Comparison of ENCODE assay signal across 1 cellular context in genomic region chr18:62486290-62486964, GRCh38.
TF ChIP-seq lines count a peak whose summit lies in the region.

No MANE protein-coding gene starts in this region.

TF ChIP-seq in HepG2, 621 proteins besides CTCF, POLR2A, EP300 and RAD21 (continued from another document and continues in another):
- TF ChIP-seq PRDM4 (CRISPR knock-in tag; IDR thresholded peaks at IDR 0.05; ENCODE audit: borderline replicate concordance) (no peak), FOXP1 (IDR thresholded peaks at IDR 0.05) (no peak), FOXP1 (CRISPR knock-in tag; IDR thresholded peaks at IDR 0.05) (0 out of 2 replicates have a peak, but pooled peaks have one; percentile 31), PPARG (CRISPR knock-in tag; conservative IDR thresholded peaks at IDR 0.05) (0 out of 2 replicates have a peak, but pooled peaks have one; percentile 45), HNF4G (IDR thresholded peaks at IDR 0.05; ENCODE audit: borderline replicate concordance, low read depth, low read length) (peak; percentile 40; the same call in 1 of the 2 replicates), HNF4G (CRISPR knock-in tag; IDR thresholded peaks at IDR 0.05; ENCODE audit: borderline replicate concordance, low read depth) (no peak), ZNF530 (CRISPR knock-in tag; IDR thresholded peaks at IDR 0.05; ENCODE audit: low read depth) (no peak), CREB3 (CRISPR knock-in tag; IDR thresholded peaks at IDR 0.05) (no peak), ARID5B (CRISPR knock-in tag; IDR thresholded peaks at IDR 0.05) (peak; percentile 71), GATA4 (IDR thresholded peaks at IDR 0.05; ENCODE audit: borderline replicate concordance, low read depth) (no peak), SAP130 (CRISPR knock-in tag; IDR thresholded peaks at IDR 0.05; ENCODE audit: low read depth) (peak; percentile 43), ZFX (CRISPR knock-in tag; IDR thresholded peaks at IDR 0.05; ENCODE audit: low read depth) (0 out of 2 replicates have a peak, but pooled peaks have one; percentile 20), NFATC3 (CRISPR knock-in tag; IDR thresholded peaks at IDR 0.05) (no peak), ZNF761 (CRISPR knock-in tag; conservative IDR thresholded peaks at IDR 0.05) (0 out of 2 replicates have a peak, but pooled peaks have one; percentile 42), HNF4A (CRISPR knock-in tag; IDR thresholded peaks at IDR 0.05) (peak; percentile 63; the same call in 1 of the 2 replicates), CEBPG (CRISPR knock-in tag; IDR thresholded peaks at IDR 0.05) (no peak; the same call in 1 of the 2 replicates), PREB (CRISPR knock-in tag; IDR thresholded peaks at IDR 0.05) (no peak), ZNF263 (CRISPR knock-in tag; IDR thresholded peaks at IDR 0.05) (no peak), ZNF816 (CRISPR knock-in tag; IDR thresholded peaks at IDR 0.05; ENCODE audit: borderline replicate concordance) (no peak), FOXA1 (IDR thresholded peaks at IDR 0.05) (no peak), FOXA1 (CRISPR knock-in tag; IDR thresholded peaks at IDR 0.05) (peak; percentile 25; the same call in 1 of the 2 replicates), ZNF891 (CRISPR knock-in tag; IDR thresholded peaks at IDR 0.05) (no peak), HIC2 (CRISPR knock-in tag; IDR thresholded peaks at IDR 0.05; ENCODE audit: low read depth) (no peak), ZNF503 (CRISPR knock-in tag; IDR thresholded peaks at IDR 0.05) (no peak), RXRB (CRISPR knock-in tag; IDR thresholded peaks at IDR 0.05; ENCODE audit: borderline replicate concordance) (peak; percentile 51; the same call in 1 of the 2 replicates), NCOA1 (CRISPR knock-in tag; IDR thresholded peaks at IDR 0.05) (no peak), ZNF547 (CRISPR knock-in tag; IDR thresholded peaks at IDR 0.05) (no peak), MBNL3 (CRISPR knock-in tag; conservative IDR thresholded peaks at IDR 0.05) (no peak), MTA3 (CRISPR knock-in tag; IDR thresholded peaks at IDR 0.05) (no peak), SOX6 (IDR thresholded peaks at IDR 0.05) (no peak), SOX6 (CRISPR knock-in tag; IDR thresholded peaks at IDR 0.05) (peak; percentile 89), FOXA3 (CRISPR knock-in tag; IDR thresholded peaks at IDR 0.05) (peak; percentile 59), ZBTB1 (CRISPR knock-in tag; IDR thresholded peaks at IDR 0.05; ENCODE audit: borderline replicate concordance) (no peak), ZSCAN29 (CRISPR knock-in tag; conservative IDR thresholded peaks at IDR 0.05) (0 out of 2 replicates have a peak, but pooled peaks have one; percentile 46), SNAPC2 (CRISPR knock-in tag; IDR thresholded peaks at IDR 0.05) (no peak), SOX5 (CRISPR knock-in tag; IDR thresholded peaks at IDR 0.05; ENCODE audit: borderline replicate concordance) (peak; percentile 90), CBX1 (IDR thresholded peaks at IDR 0.05; ENCODE audit: low read depth) (no peak)
- TF ChIP-seq, protein P1, sequence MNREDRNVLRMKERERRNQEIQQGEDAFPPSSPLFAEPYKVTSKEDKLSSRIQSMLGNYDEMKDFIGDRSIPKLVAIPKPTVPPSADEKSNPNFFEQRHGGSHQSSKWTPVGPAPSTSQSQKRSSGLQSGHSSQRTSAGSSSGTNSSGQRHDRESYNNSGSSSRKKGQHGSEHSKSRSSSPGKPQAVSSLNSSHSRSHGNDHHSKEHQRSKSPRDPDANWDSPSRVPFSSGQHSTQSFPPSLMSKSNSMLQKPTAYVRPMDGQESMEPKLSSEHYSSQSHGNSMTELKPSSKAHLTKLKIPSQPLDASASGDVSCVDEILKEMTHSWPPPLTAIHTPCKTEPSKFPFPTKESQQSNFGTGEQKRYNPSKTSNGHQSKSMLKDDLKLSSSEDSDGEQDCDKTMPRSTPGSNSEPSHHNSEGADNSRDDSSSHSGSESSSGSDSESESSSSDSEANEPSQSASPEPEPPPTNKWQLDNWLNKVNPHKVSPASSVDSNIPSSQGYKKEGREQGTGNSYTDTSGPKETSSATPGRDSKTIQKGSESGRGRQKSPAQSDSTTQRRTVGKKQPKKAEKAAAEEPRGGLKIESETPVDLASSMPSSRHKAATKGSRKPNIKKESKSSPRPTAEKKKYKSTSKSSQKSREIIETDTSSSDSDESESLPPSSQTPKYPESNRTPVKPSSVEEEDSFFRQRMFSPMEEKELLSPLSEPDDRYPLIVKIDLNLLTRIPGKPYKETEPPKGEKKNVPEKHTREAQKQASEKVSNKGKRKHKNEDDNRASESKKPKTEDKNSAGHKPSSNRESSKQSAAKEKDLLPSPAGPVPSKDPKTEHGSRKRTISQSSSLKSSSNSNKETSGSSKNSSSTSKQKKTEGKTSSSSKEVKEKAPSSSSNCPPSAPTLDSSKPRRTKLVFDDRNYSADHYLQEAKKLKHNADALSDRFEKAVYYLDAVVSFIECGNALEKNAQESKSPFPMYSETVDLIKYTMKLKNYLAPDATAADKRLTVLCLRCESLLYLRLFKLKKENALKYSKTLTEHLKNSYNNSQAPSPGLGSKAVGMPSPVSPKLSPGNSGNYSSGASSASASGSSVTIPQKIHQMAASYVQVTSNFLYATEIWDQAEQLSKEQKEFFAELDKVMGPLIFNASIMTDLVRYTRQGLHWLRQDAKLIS (CRISPR knock-in tag; IDR thresholded peaks at IDR 0.05), result no peak
- TF ChIP-seq, protein P2, sequence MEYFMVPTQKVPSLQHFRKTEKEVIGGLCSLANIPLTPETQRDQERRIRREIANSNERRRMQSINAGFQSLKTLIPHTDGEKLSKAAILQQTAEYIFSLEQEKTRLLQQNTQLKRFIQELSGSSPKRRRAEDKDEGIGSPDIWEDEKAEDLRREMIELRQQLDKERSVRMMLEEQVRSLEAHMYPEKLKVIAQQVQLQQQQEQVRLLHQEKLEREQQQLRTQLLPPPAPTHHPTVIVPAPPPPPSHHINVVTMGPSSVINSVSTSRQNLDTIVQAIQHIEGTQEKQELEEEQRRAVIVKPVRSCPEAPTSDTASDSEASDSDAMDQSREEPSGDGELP (IDR thresholded peaks at IDR 0.05; ENCODE audit: borderline replicate concordance, low read depth), result no peak
- TF ChIP-seq, protein P3, sequence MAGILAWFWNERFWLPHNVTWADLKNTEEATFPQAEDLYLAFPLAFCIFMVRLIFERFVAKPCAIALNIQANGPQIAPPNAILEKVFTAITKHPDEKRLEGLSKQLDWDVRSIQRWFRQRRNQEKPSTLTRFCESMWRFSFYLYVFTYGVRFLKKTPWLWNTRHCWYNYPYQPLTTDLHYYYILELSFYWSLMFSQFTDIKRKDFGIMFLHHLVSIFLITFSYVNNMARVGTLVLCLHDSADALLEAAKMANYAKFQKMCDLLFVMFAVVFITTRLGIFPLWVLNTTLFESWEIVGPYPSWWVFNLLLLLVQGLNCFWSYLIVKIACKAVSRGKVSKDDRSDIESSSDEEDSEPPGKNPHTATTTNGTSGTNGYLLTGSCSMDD (CRISPR knock-in tag; IDR thresholded peaks at IDR 0.05), result no peak
- TF ChIP-seq, protein P4, sequence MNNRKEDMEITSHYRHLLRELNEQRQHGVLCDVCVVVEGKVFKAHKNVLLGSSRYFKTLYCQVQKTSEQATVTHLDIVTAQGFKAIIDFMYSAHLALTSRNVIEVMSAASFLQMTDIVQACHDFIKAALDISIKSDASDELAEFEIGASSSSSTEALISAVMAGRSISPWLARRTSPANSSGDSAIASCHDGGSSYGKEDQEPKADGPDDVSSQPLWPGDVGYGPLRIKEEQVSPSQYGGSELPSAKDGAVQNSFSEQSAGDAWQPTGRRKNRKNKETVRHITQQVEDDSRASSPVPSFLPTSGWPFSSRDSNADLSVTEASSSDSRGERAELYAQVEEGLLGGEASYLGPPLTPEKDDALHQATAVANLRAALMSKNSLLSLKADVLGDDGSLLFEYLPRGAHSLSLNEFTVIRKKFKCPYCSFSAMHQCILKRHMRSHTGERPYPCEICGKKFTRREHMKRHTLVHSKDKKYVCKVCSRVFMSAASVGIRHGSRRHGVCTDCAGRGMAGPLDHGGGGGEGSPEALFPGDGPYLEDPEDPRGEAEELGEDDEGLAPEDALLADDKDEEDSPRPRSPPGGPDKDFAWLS (CRISPR knock-in tag; IDR thresholded peaks at IDR 0.05; ENCODE audit: borderline replicate concordance), result no peak
